ENCODE assay signal across 30 cellular contexts in genomic region chr18:45142868-45143267, GRCh38.
"Had no signal": no experiment of that assay in that cellular context is flagged by ENCODE, and none has a peak within 500 bp of the region (broad histone marks: within the 10 kb centered on the region; RNA-seq: fewer than 3 reads in every experiment).

No MANE protein-coding gene starts in this region.

- H3K4me1 Mint-ChIP-seq: nephron progenitor cell; neural crest cell; stimulated activated effector memory CD8-positive, alpha-beta T cell treated with anti-CD3 and anti-CD28 coated beads, Interleukin-12 subunit alpha, Interleukin-12 subunit beta, amount 100 ng/mL, for 72 hours; stimulated activated naive CD8-positive, alpha-beta T cell treated with anti-CD3 and anti-CD28 coated beads, Interleukin-15, amount 100 ng/mL, for 72 hours had no signal

- H3K27ac Mint-ChIP-seq: naive thymus-derived CD8-positive, alpha-beta T cell; natural killer cell treated with Interleukin-12 subunit alpha and Interleukin-12 subunit beta and Interleukin-15 and Interleukin-18, amount 100 ng/mL, for 72 hours; nephron progenitor cell; stimulated activated effector memory CD8-positive, alpha-beta T cell treated with anti-CD3 and anti-CD28 coated beads, Interleukin-12 subunit alpha, Interleukin-12 subunit beta, amount 100 ng/mL, for 72 hours; stimulated activated naive CD8-positive, alpha-beta T cell treated with anti-CD3 and anti-CD28 coated beads, Interleukin-15, amount 100 ng/mL, for 72 hours; type B pancreatic cell had no signal

- DNase-seq: naive B cell; naive thymus-derived CD8-positive, alpha-beta T cell; nephron progenitor cell; ovary; posterior cingulate gyrus; right cardiac atrium; right lobe of liver; sigmoid colon; small intestine; stimulated activated CD4-positive, alpha-beta T cell treated with anti-CD3 and anti-CD28 coated beads, Interleukin-15, amount 100 ng/mL, for 24 hours; stimulated activated CD4-positive, alpha-beta T cell treated with anti-CD3 and anti-CD28 coated beads, Interleukin-2, amount 100 ng/mL, for 24 hours; stimulated activated CD4-positive, alpha-beta T cell treated with anti-CD3 and anti-CD28 coated beads, Interleukin-2, amount 100 ng/mL, for 48 hours; stimulated activated CD4-positive, alpha-beta T cell treated with anti-CD3 and anti-CD28 coated beads, Interleukin-4, amount 100 ng/mL, for 24 hours; stimulated activated naive CD4-positive, alpha-beta T cell; stimulated activated naive CD8-positive, alpha-beta T cell treated with anti-CD3 and anti-CD28 coated beads, Interleukin-15, amount 100 ng/mL, for 72 hours; stimulated activated naive CD8-positive, alpha-beta T cell treated with anti-CD3 and anti-CD28 coated beads, Interleukin-15, Interleukin-2, amounts not matched to agents 100 U/mL and 50 U/mL, for 24 hours; substantia nigra; testis; tibial artery; transverse colon; upper lobe of right lung; uterus had no signal

- H3K36me3 ChIP-seq: neutrophil, ovary, prostate gland, right lobe of liver, sigmoid colon, suprapubic skin, tibial artery, transverse colon, upper lobe of right lung, uterus had no signal

- ATAC-seq: naive thymus-derived CD8-positive, alpha-beta T cell; natural killer cell treated with Interleukin-12 subunit alpha and Interleukin-12 subunit beta and Interleukin-15 and Interleukin-18, amount 100 ng/mL, for 72 hours; right cardiac atrium; right lobe of liver; stimulated activated effector memory CD8-positive, alpha-beta T cell treated with anti-CD3 and anti-CD28 coated beads, Interleukin-12 subunit alpha, Interleukin-12 subunit beta, amount 100 ng/mL, for 72 hours; stimulated activated naive CD8-positive, alpha-beta T cell treated with anti-CD3 and anti-CD28 coated beads, Interleukin-15, amount 100 ng/mL, for 72 hours; stimulated activated naive CD8-positive, alpha-beta T cell treated with anti-CD3 and anti-CD28 coated beads, Interleukin-15, Interleukin-2, amounts not matched to agents 100 U/mL and 50 U/mL, for 24 hours; upper lobe of right lung had no signal

- H3K9ac ChIP-seq: parathyroid adenoma had no signal

- H3K4me1 ChIP-seq: parathyroid adenoma, prostate gland, right lobe of liver, sigmoid colon, suprapubic skin, testis, tibial artery, transverse colon, upper lobe of right lung, uterus had no signal

- H3K4me3 Mint-ChIP-seq: naive B cell; naive thymus-derived CD8-positive, alpha-beta T cell; natural killer cell treated with Interleukin-12 subunit alpha and Interleukin-12 subunit beta and Interleukin-15 and Interleukin-18, amount 100 ng/mL, for 72 hours; nephron progenitor cell; neural crest cell; stimulated activated effector memory CD8-positive, alpha-beta T cell treated with anti-CD3 and anti-CD28 coated beads, Interleukin-12 subunit alpha, Interleukin-12 subunit beta, amount 100 ng/mL, for 72 hours; stimulated activated naive CD8-positive, alpha-beta T cell treated with anti-CD3 and anti-CD28 coated beads, Interleukin-15, amount 100 ng/mL, for 72 hours; type B pancreatic cell had no signal

- H3K27ac ChIP-seq: neutrophil, ovary, parathyroid adenoma, prostate gland, right lobe of liver, sigmoid colon, suprapubic skin, testis, tibial artery, transverse colon, upper lobe of right lung, uterus had no signal

- H3K9me3 ChIP-seq: neutrophil, ovary, prostate gland, suprapubic skin, testis, transverse colon, upper lobe of right lung, uterus had no signal

- H3K4me3 ChIP-seq: ovary, prostate gland, right lobe of liver, sigmoid colon, suprapubic skin, testis, tibial artery, transverse colon, upper lobe of right lung, uterus had no signal

- H3K36me3 Mint-ChIP-seq: naive thymus-derived CD8-positive, alpha-beta T cell; stimulated activated effector memory CD8-positive, alpha-beta T cell treated with anti-CD3 and anti-CD28 coated beads, Interleukin-12 subunit alpha, Interleukin-12 subunit beta, amount 100 ng/mL, for 72 hours; type B pancreatic cell had no signal

- H3K27me3 Mint-ChIP-seq: naive B cell, type B pancreatic cell had no signal

- H3K27me3 ChIP-seq: neutrophil, ovary, right lobe of liver, sigmoid colon, suprapubic skin, testis, tibial artery, transverse colon, upper lobe of right lung, uterus had no signal

- H3K9me3 Mint-ChIP-seq: natural killer cell treated with Interleukin-12 subunit alpha and Interleukin-12 subunit beta and Interleukin-15 and Interleukin-18, amount 100 ng/mL, for 72 hours; type B pancreatic cell had no signal
